Comparison of ENCODE assay signal across 10 cellular contexts in genomic region chr7:30142710-30143109, GRCh38. TPM values are rescaled to one million over a fixed set of nuclear protein-coding genes. Genes with fewer than 3 reads are reported as not detected.
DNase-seq lines count a peak whose midpoint lies in the region; ATAC-seq and TF ChIP-seq lines count a peak whose summit lies in the region.
"Had no signal": no experiment of that assay in that cellular context is flagged by ENCODE, and none has a peak within 500 bp of the region (broad histone marks: within the 10 kb centered on the region; RNA-seq: fewer than 3 reads in every experiment).

No MANE protein-coding gene starts in this region.

- H3K27me3 ChIP-seq in esophagus (ENCODE audit: control insufficient read depth in 1 of 2, insufficient read depth in 2 of 2, low read length in 2 of 2): no peaks in the 10 kb centered on the region
- no peaks in the 10 kb centered on the region for H3K27me3 ChIP-seq in osteoblast (ENCODE audit: insufficient read depth, low read length)
- H3K27me3 ChIP-seq: right lobe of liver had no signal

- peak overlapping the region; percentile 71 for H2AFZ ChIP-seq in osteoblast (ENCODE audit: low read length)

- H3K27ac ChIP-seq in esophagus (ENCODE audit: low read depth in 2 of 2, low read length in 1 of 2) (peak overlapping the region; percentile 70 to 76), osteoblast (ENCODE audit: low read depth, low read length) (peak overlapping the region; percentile 1)
- H3K27ac ChIP-seq: right lobe of liver had no signal

- H3K4me3 ChIP-seq in esophagus (ENCODE audit: low read depth in 1 of 2, low read length in 2 of 2) (no peak overlapping the region), osteoblast (ENCODE audit: insufficient read depth, low read length) (no peak overlapping the region)
- H3K4me3 ChIP-seq: right lobe of liver had no signal

- peaks cover 3% of the 10 kb centered on the region for H4K20me1 ChIP-seq in osteoblast (ENCODE audit: insufficient read depth, low read length)

- peaks cover 30% of the 10 kb centered on the region for H3K79me2 ChIP-seq in osteoblast (ENCODE audit: insufficient read depth, low read length)

- DNase-seq in DMS153 treated with DMSO at 0.1 percent for 48 hours (lab: John Stamatoyannopoulos, UW; ENCODE audit: unreplicated experiment) (peak; percentile 57), NCI-H2107 (lab: John Stamatoyannopoulos, UW) (peak; percentile 76), osteoblast (ENCODE audit: insufficient read length, low spot score, missing footprints) (peak; percentile 85), GM19238 (ENCODE audit: insufficient read length, low spot score) (no peak), NCI-H2171 treated with DMSO at 0.1 percent for 48 hours (lab: John Stamatoyannopoulos, UW) (no peak)
- DNase-seq: cortex of kidney, right lobe of liver had no signal

- no peak for TF ChIP-seq CTCF in osteoblast (IDR thresholded peaks at IDR 0.05; ENCODE audit: extremely low read depth, low read depth, low read length)

- H3K4me1 ChIP-seq in esophagus (ENCODE audit: control insufficient read depth in 2 of 2, insufficient read depth in 2 of 2, low read length in 1 of 2): peaks cover 0 to 2% of the 10 kb centered on the region in 2 donors
- H3K4me1 ChIP-seq in osteoblast (ENCODE audit: insufficient read depth, low read length): peaks cover 13% of the 10 kb centered on the region
- H3K4me1 ChIP-seq: right lobe of liver had no signal

- H3K36me3 ChIP-seq in esophagus (ENCODE audit: control insufficient read depth in 2 of 2, insufficient read depth in 2 of 2, low read length in 1 of 2): no peaks in the 10 kb centered on the region
- no peaks in the 10 kb centered on the region for H3K36me3 ChIP-seq in osteoblast (ENCODE audit: insufficient read depth, low read length)
- H3K36me3 ChIP-seq: right lobe of liver had no signal

- peak overlapping the region; percentile 52 for H3K4me2 ChIP-seq in osteoblast (ENCODE audit: insufficient read depth, low read length)

- H3K9me3 ChIP-seq in esophagus (ENCODE audit: control insufficient read depth in 2 of 2, insufficient read depth in 1 of 2, low read depth in 1 of 2, low read length in 1 of 2): no peaks in the 10 kb centered on the region
- H3K9me3 ChIP-seq in osteoblast (ENCODE audit: low read depth, low read length): no peaks in the 10 kb centered on the region
- H3K9me3 ChIP-seq: right lobe of liver had no signal

- WGBS in esophagus, 2 donors: 34 to 50% methylated on average over 9 of the region's 9 CpGs

- ATAC-seq in HG02678 (IDR thresholded peaks at IDR 0.05; ENCODE audit: unreplicated experiment) (no peak), GM21737 (IDR thresholded peaks at IDR 0.05; ENCODE audit: unreplicated experiment) (no peak)

RNA-seq across cellular contexts. Expression of gene MTURN, which starts 7.9 kb away (rescaled TPM):
- polyA plus RNA-seq in esophagus: 1 to 10 TPM; 7.7 to 9.9 TPM
- 31.1 and 32.1 TPM in 2 replicates for total RNA-seq in osteoblast

Comparison
In these comparisons a context has a peak if more than half of its experiments do, and no peak if none do; other contexts are left out.
1. DNase-seq: peak in DMS153 treated with DMSO at 0.1 percent for 48 hours (single experiment), NCI-H2107 (single experiment) and osteoblast (single experiment); none in GM19238 (single experiment) and NCI-H2171 treated with DMSO at 0.1 percent for 48 hours (single experiment).